ENCODE assay signal across 16 cellular contexts in genomic region chrX:16487620-16488380, GRCh38.
"Had no signal": no experiment of that assay in that cellular context is flagged by ENCODE, and none has a peak within 500 bp of the region (broad histone marks: within the 10 kb centered on the region; RNA-seq: fewer than 3 reads in every experiment).

No MANE protein-coding gene starts in this region.

- H3K4me1 ChIP-seq: psoas muscle had no signal

- H3K36me3 ChIP-seq: cardiac muscle cell had no signal

- ATAC-seq: effector memory CD8-positive, alpha-beta T cell; left lobe of liver; natural killer cell treated with Interleukin-12 subunit alpha and Interleukin-12 subunit beta and Interleukin-15 and Interleukin-18, amount 100 ng/mL, for 72 hours; psoas muscle; sciatic nerve had no signal

- H3K27ac ChIP-seq: cardiac muscle cell, coronary artery, psoas muscle had no signal

- DNase-seq: activated CD4-positive, alpha-beta T cell treated with anti-CD3 and anti-CD28 coated beads, Interleukin-2, amount 50 U/mL, for 4 hours; activated CD4-positive, CD25-positive, alpha-beta regulatory T cell treated with anti-CD3 and anti-CD28 coated beads, Interleukin-2, amount 50 U/mL, for 72 hours; activated naive CD4-positive, alpha-beta T cell treated with anti-CD3 and anti-CD28 coated beads, Interleukin-2, amount 50 U/mL, for 16 hours; activated T-cell treated with anti-CD3 and anti-CD28 coated beads, Interleukin-2, amount 50 U/mL, for 1 hour; amygdala; effector memory CD8-positive, alpha-beta T cell; erythroblast; head of caudate nucleus; psoas muscle; stimulated activated CD4-positive, alpha-beta T cell treated with anti-CD3 and anti-CD28 coated beads, Interleukin-2, amount 100 ng/mL, for 48 hours; stimulated activated naive CD4-positive, alpha-beta T cell treated with Interleukin-2 at 50 U/mL for 16 hours had no signal

- H3K9me3 ChIP-seq: psoas muscle had no signal

- H3K4me3 ChIP-seq: cardiac muscle cell, coronary artery, psoas muscle had no signal

- H3K27me3 ChIP-seq: cardiac muscle cell had no signal
